ENCODE assay signal across 8 cellular contexts in the genomic region with DNA sequence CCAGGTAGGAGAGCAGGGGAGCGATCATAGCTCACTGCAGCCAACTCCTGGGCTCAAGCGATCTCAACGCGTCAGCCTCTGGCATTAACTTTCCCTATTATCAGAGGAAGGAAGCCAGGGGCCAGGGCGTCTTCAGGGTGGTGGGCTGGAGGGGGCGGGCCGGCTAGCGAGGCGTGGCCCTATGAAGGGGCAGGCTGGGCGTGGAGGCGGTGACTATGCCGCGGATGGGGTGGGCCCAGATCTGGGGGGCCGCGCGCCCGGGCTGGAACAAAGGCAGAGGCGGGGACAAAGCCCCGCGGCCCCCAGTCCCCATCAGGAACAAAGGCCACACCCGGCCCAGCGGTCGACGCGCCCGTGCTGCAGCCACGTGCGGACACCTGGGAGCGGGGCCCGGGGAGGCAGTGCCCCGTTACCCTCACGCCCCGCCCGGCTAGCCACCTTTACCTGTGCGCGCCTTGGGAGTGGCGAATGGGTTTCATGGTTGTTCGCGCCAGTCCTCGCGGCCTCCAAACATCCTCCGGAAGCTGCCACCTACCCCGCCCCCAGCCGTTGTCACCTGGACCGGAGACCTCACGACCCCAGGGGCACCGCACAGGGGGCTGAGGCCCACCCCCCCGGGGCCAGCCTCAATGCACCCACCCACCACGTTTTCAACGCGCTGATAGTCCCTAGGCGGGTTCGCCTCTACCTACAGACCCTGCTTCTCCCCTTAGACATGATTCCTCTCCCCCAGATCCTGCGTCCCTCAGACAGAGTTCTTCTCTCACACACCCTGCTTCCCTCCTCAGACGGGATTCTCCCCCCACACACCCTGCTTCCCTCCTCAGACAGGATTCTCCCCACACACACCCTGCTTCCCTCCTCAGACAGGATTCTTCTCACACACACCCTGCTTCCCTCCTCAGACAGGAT. TPM values are rescaled to one million over a fixed set of nuclear protein-coding genes. Genes with fewer than 3 reads are reported as not detected.
A peak's percentile ranks its signal among the peaks of the same experiment; 100 is the strongest.
DNase-seq lines count a peak whose midpoint lies in the region; ATAC-seq and TF ChIP-seq lines count a peak whose summit lies in the region.

No MANE protein-coding gene starts in this region.

- H3K4me2 ChIP-seq in OCI-LY3 (ENCODE audit: low read length), result peak overlapping the region; percentile 90

- ATAC-seq in naive thymus-derived CD4-positive, alpha-beta T cell, result peak; percentile 77
- no peak for ATAC-seq in HG03280 (IDR thresholded peaks at IDR 0.05; ENCODE audit: unreplicated experiment)
- ATAC-seq in GM18909 (IDR thresholded peaks at IDR 0.05; ENCODE audit: poor library complexity, unreplicated experiment), result no peak
- ATAC-seq in GM18520 (IDR thresholded peaks at IDR 0.05; ENCODE audit: unreplicated experiment), result no peak
- no peak for ATAC-seq in HG03139 (IDR thresholded peaks at IDR 0.05; ENCODE audit: unreplicated experiment)

- H2AFZ ChIP-seq in OCI-LY3 (ENCODE audit: low read depth, low read length), result peak overlapping the region; percentile 84; the same call in 1 of the 2 replicates

- intact Hi-C loops in naive thymus-derived CD4-positive, alpha-beta T cell (cut with micrococcal nuclease), result no loop called here

- H3K36me3 Mint-ChIP-seq in naive thymus-derived CD4-positive, alpha-beta T cell, result peaks cover 0 to 1% (median 0%) of the 10 kb centered on the region in 5 donors

- CTCF ChIA-PET in naive thymus-derived CD4-positive, alpha-beta T cell (lab: Charles Lee), result no interaction called here

- H3K79me2 ChIP-seq in OCI-LY3 (ENCODE audit: low read length), result no peaks in the 10 kb centered on the region

- H3K27me3 Mint-ChIP-seq in naive thymus-derived CD4-positive, alpha-beta T cell, result peaks cover 0 to 30% (median 0%) of the 10 kb centered on the region in 5 donors

- H3K27ac Mint-ChIP-seq in naive thymus-derived CD4-positive, alpha-beta T cell, result peak overlapping the region in 8 of 9 donors; percentile 43 to 84 (median 71)

- H3K27ac ChIP-seq in OCI-LY3 (ENCODE audit: low read length) (no peak overlapping the region), duodenal mucosa (ENCODE audit: low read depth, low read length) (no peak overlapping the region)
- peak overlapping the region; percentile 12 for H3K27ac ChIP-seq in naive thymus-derived CD4-positive, alpha-beta T cell (ENCODE audit: low read depth, low read length)

- peak overlapping the region; percentile 62 to 79 (median 72) for H3K4me3 Mint-ChIP-seq in naive thymus-derived CD4-positive, alpha-beta T cell

- H3K9me3 Mint-ChIP-seq in naive thymus-derived CD4-positive, alpha-beta T cell, result no peaks in the 10 kb centered on the region

- H3K9ac ChIP-seq in OCI-LY3 (ENCODE audit: low read length), result peak overlapping the region; percentile 66
- no peak overlapping the region for H3K9ac ChIP-seq in duodenal mucosa (ENCODE audit: low read depth in 1 of 2, low read length in 2 of 2)

- TF ChIP-seq CTCF in GM12865 (IDR thresholded peaks at IDR 0.05; ENCODE audit: insufficient read depth, low read depth, low read length, missing control alignments) (no peak), OCI-LY3 (IDR thresholded peaks at IDR 0.05; ENCODE audit: low read depth, low read length) (no peak)

- POLR2A ChIA-PET in naive thymus-derived CD4-positive, alpha-beta T cell (lab: Charles Lee), result interaction anchor here (1.0 to 1.5 kb wide), 3 partner anchors 9 to 25 kb away, joined by 3 to 4 read pairs (median 3); partner anchors contain the start of gene ZBTB45

- H3K4me3 ChIP-seq in GM12865 (ENCODE audit: low read depth, low read length) (peak overlapping the region; percentile 49), OCI-LY3 (ENCODE audit: low read length) (peak overlapping the region; percentile 82), duodenal mucosa (ENCODE audit: low read depth in 1 of 2, low read length in 2 of 2) (peak overlapping the region; percentile 22 to 58)
- peak overlapping the region; percentile 53 for H3K4me3 ChIP-seq in naive thymus-derived CD4-positive, alpha-beta T cell (ENCODE audit: low read length)

- peak; percentile 19 for DNase-seq in GM12865 (ENCODE audit: low read depth)
- peak in 4 of 9 donors; percentile 38 to 44 (median 42) for DNase-seq in naive thymus-derived CD4-positive, alpha-beta T cell

- H3K4me1 ChIP-seq in OCI-LY3 (ENCODE audit: low read length), result peaks cover 10% of the 10 kb centered on the region
- peaks cover 6 to 7% of the 10 kb centered on the region in 2 donors for H3K4me1 ChIP-seq in duodenal mucosa (ENCODE audit: control insufficient read depth in 1 of 2, insufficient read depth in 2 of 2, low read length in 2 of 2)
- H3K4me1 ChIP-seq in naive thymus-derived CD4-positive, alpha-beta T cell (ENCODE audit: control insufficient read depth in 2 of 2, insufficient read depth in 2 of 2, low read length in 2 of 2), result peaks cover 3 to 5% of the 10 kb centered on the region in 2 donors

- H3K36me3 ChIP-seq in OCI-LY3 (replicated peaks; ENCODE audit: low read depth, low read length) (no peaks in the 10 kb centered on the region), duodenal mucosa (ENCODE audit: control insufficient read depth in 1 of 2, insufficient read depth in 2 of 2, low read length in 2 of 2) (no peaks in the 10 kb centered on the region)
- H3K36me3 ChIP-seq in naive thymus-derived CD4-positive, alpha-beta T cell (ENCODE audit: control insufficient read depth in 2 of 3, insufficient read depth in 3 of 3, low read length in 3 of 3), result no peaks in the 10 kb centered on the region

- H3K27me3 ChIP-seq in OCI-LY3 (ENCODE audit: low read depth, low read length), result peaks cover 15% of the 10 kb centered on the region
- H3K27me3 ChIP-seq in duodenal mucosa (ENCODE audit: control insufficient read depth in 1 of 2, insufficient read depth in 2 of 2, low read length in 2 of 2), result peaks cover 3 to 12% of the 10 kb centered on the region in 2 donors
- H3K27me3 ChIP-seq in naive thymus-derived CD4-positive, alpha-beta T cell (ENCODE audit: control insufficient read depth in 2 of 2, insufficient read depth in 2 of 2, low read length in 2 of 2), result no peaks in the 10 kb centered on the region

- H3K4me1 Mint-ChIP-seq in naive thymus-derived CD4-positive, alpha-beta T cell, result peaks cover 6 to 19% (median 11%) of the 10 kb centered on the region in 7 donors

- no peaks in the 10 kb centered on the region for H4K20me1 ChIP-seq in OCI-LY3 (ENCODE audit: insufficient read depth, low read length)

- H3K9me3 ChIP-seq in OCI-LY3 (ENCODE audit: insufficient read depth, low read length) (no peaks in the 10 kb centered on the region), duodenal mucosa (ENCODE audit: control insufficient read depth in 1 of 2, low read length in 2 of 2) (no peaks in the 10 kb centered on the region)
- H3K9me3 ChIP-seq in naive thymus-derived CD4-positive, alpha-beta T cell (ENCODE audit: control insufficient read depth in 2 of 3, low read length in 3 of 3), result no peaks in the 10 kb centered on the region

RNA-seq across cellular contexts. Expression of gene TRIM28, which starts 5.4 kb away (rescaled TPM):
- 100 to 1,000 TPM; 396 to 564 (median 435) TPM for total RNA-seq in naive thymus-derived CD4-positive, alpha-beta T cell
- polyA plus RNA-seq in naive thymus-derived CD4-positive, alpha-beta T cell, result 10 to 100 TPM; 55.3 to 88.8 TPM

RNA-seq across cellular contexts. Expression of gene CHMP2A, which starts 16.4 kb away (rescaled TPM):
- total RNA-seq in naive thymus-derived CD4-positive, alpha-beta T cell, result 100 to 1,000 TPM in 1 of 5 experiments, 10 to 100 TPM in 4; 64.3 to 131 (median 71.2) TPM
- polyA plus RNA-seq in naive thymus-derived CD4-positive, alpha-beta T cell, result 100 to 1,000 TPM; 167 to 193 TPM

RNA-seq across cellular contexts. Expression of gene ZBTB45, which starts 18.9 kb away (rescaled TPM):
- 10 to 100 TPM in 3 of 5 experiments, 1 to 10 TPM in 2; 9.8 to 19.2 (median 17.0) TPM for total RNA-seq in naive thymus-derived CD4-positive, alpha-beta T cell
- polyA plus RNA-seq in naive thymus-derived CD4-positive, alpha-beta T cell, result 1 to 10 TPM; 5.1 to 6.5 TPM

RNA-seq across cellular contexts. Expression of gene UBE2M, which starts 19.9 kb away (rescaled TPM):
- 10 to 100 TPM; 37.1 to 92.1 (median 55.8) TPM for total RNA-seq in naive thymus-derived CD4-positive, alpha-beta T cell
- 1 to 10 TPM; 7.5 to 7.8 TPM for polyA plus RNA-seq in naive thymus-derived CD4-positive, alpha-beta T cell

RNA-seq across cellular contexts. Expression of gene SLC27A5, which starts 26.7 kb away (rescaled TPM):
- 10 to 100 TPM in 3 of 5 experiments, 1 to 10 TPM in 2; 5.9 to 14.1 (median 12.6) TPM for total RNA-seq in naive thymus-derived CD4-positive, alpha-beta T cell
- polyA plus RNA-seq in naive thymus-derived CD4-positive, alpha-beta T cell, result 10 to 100 TPM; 18.4 to 26.9 TPM
